In genomic region chr22:42202669-42203068, GRCh38 we compare ENCODE assay signal across 10 cellular contexts.
A peak's percentile ranks its signal among the peaks of the same experiment; 100 is the strongest.
DNase-seq lines count a peak whose midpoint lies in the region; ATAC-seq and TF ChIP-seq lines count a peak whose summit lies in the region.
"Had no signal": no experiment of that assay in that cellular context is flagged by ENCODE, and none has a peak within 500 bp of the region (broad histone marks: within the 10 kb centered on the region; RNA-seq: fewer than 3 reads in every experiment).

No MANE protein-coding gene starts in this region.

- peak; percentile 25 for DNase-seq in M059J (ENCODE audit: low read depth)
- peak in 2 of 3 experiments; percentile 16 to 20 for DNase-seq in activated CD8-positive, alpha-beta memory T cell treated with anti-CD3 and anti-CD28 coated beads for 48 hours (ENCODE audit: low read depth in 2 of 3, low spot score in 2 of 3)
- peak; percentile 25 for DNase-seq in effector CD4-positive, alpha-beta T cell
- DNase-seq in stimulated activated CD4-positive, alpha-beta T cell treated with anti-CD3 and anti-CD28 coated beads, TNF-alpha, amount 100 ng/mL, for 24 hours (ENCODE audit: low read depth in 3 of 3) = peak in 2 of 3 experiments; percentile 22 to 59
- DNase-seq in GM20000 (ENCODE audit: low spot score) = no peak
- no peak for DNase-seq in NCI-H2227 (lab: John Stamatoyannopoulos, UW; ENCODE audit: unreplicated experiment)
- DNase-seq: KG1, SIG-M5 had no signal

- TF ChIP-seq CTCF in GM20000 (IDR thresholded peaks at IDR 0.05; ENCODE audit: extremely low read depth, missing control alignments) = no peak

- ATAC-seq in HG03025 (IDR thresholded peaks at IDR 0.05; ENCODE audit: low FRiP score, unreplicated experiment) (no peak), GM21528 (IDR thresholded peaks at IDR 0.05; ENCODE audit: low FRiP score, unreplicated experiment) (no peak)

Comparison
In these comparisons a context has a peak if more than half of its experiments do, and no peak if none do; other contexts are left out.
1. DNase-seq: peak in M059J (single experiment), activated CD8-positive, alpha-beta memory T cell treated with anti-CD3 and anti-CD28 coated beads for 48 hours (2 of 3), effector CD4-positive, alpha-beta T cell (single experiment) and stimulated activated CD4-positive, alpha-beta T cell treated with anti-CD3 and anti-CD28 coated beads, TNF-alpha, amount 100 ng/mL, for 24 hours (2 of 3); none in GM20000 (single experiment) and NCI-H2227 (single experiment).